ENCODE assay signal across 18 cellular contexts in genomic region chr5:21693591-21693990, GRCh38.
A peak's percentile ranks its signal among the peaks of the same experiment; 100 is the strongest.
DNase-seq lines count a peak whose midpoint lies in the region; ATAC-seq, FAIRE-seq and TF ChIP-seq lines count a peak whose summit lies in the region.
"Had no signal": no experiment of that assay in that cellular context is flagged by ENCODE, and none has a peak within 500 bp of the region (broad histone marks: within the 10 kb centered on the region; RNA-seq: fewer than 3 reads in every experiment).

No MANE protein-coding gene starts in this region.

- no peaks in the 10 kb centered on the region for H3K4me1 Mint-ChIP-seq in neural progenitor cell
- H3K4me1 Mint-ChIP-seq: CD4-positive, alpha-beta memory T cell; H9 had no signal

- no peak overlapping the region for H3K27ac Mint-ChIP-seq in neural progenitor cell
- H3K27ac Mint-ChIP-seq: CD4-positive, alpha-beta memory T cell; H9 had no signal

- peaks cover 5% of the 10 kb centered on the region for H3K9me3 Mint-ChIP-seq in neural progenitor cell

- peaks cover 36% of the 10 kb centered on the region for H3K4me1 ChIP-seq in PC-3 (ENCODE audit: insufficient read depth, low read length)
- peaks cover 26% of the 10 kb centered on the region for H3K4me1 ChIP-seq in foreskin keratinocyte
- H3K4me1 ChIP-seq in neural progenitor cell, result no peaks in the 10 kb centered on the region

- CTCF ChIA-PET in PC-3 (lab: Charles Lee), result no interaction called here

- peak; percentile 26 for FAIRE-seq in endometrium (lab: Jason Lieb, UNC)
- FAIRE-seq: G401.6, GM12892, H1 had no signal

- no peak overlapping the region for H3K9ac ChIP-seq in PC-3 (ENCODE audit: low read length)
- no peak overlapping the region for H3K9ac ChIP-seq in neural progenitor cell
- H3K9ac ChIP-seq: GM23248 had no signal

- no TSS peak for BruUV-seq in PC-3 (replicated peaks; lab: Mats Ljungman, UMichigan)

- H3K4me3 ChIP-seq in PC-3 (ENCODE audit: low read length) (no peak overlapping the region), neural progenitor cell (no peak overlapping the region)
- H3K4me3 ChIP-seq: GM23248 had no signal

- DNase-seq in PC-3 (peak; percentile 56), foreskin keratinocyte (no peak), left cardiac atrium (no peak), NCI-H146 (lab: John Stamatoyannopoulos, UW) (no peak), neural progenitor cell (ENCODE audit: low spot score) (no peak)
- DNase-seq: C1 segment of cervical spinal cord; Calu3; CD4-positive, alpha-beta memory T cell; COR-L47; DMS153; DND-41; GM23248; H9 had no signal

- no peaks in the 10 kb centered on the region for H3K27me3 Mint-ChIP-seq in neural progenitor cell (ENCODE audit: insufficient read depth, low read depth)
- H3K27me3 Mint-ChIP-seq: CD4-positive, alpha-beta memory T cell had no signal

- intact Hi-C loops in PC-3 (cut with micrococcal nuclease), result no loop called here
- intact Hi-C loops in left cardiac atrium (cut with DNase I), result no loop called here

- H2AFZ ChIP-seq in PC-3 (ENCODE audit: low read length), result no peak overlapping the region
- no peak overlapping the region for H2AFZ ChIP-seq in neural progenitor cell (replicated peaks)
- H2AFZ ChIP-seq: GM23248 had no signal

- H3K36me3 ChIP-seq in PC-3 (ENCODE audit: low read depth, low read length), result no peaks in the 10 kb centered on the region
- H3K36me3 ChIP-seq in neural progenitor cell, result no peaks in the 10 kb centered on the region

- H4K20me1 ChIP-seq in PC-3 (ENCODE audit: low read length), result no peaks in the 10 kb centered on the region
- no peaks in the 10 kb centered on the region for H4K20me1 ChIP-seq in neural progenitor cell (ENCODE audit: low read depth)

- H3K79me2 ChIP-seq in PC-3 (ENCODE audit: low read length) (no peaks in the 10 kb centered on the region), neural progenitor cell (ENCODE audit: low read depth) (no peaks in the 10 kb centered on the region)

- H3K27ac ChIP-seq in PC-3 (ENCODE audit: low read length) (no peak overlapping the region), foreskin keratinocyte (no peak overlapping the region), neural progenitor cell (no peak overlapping the region)
- H3K27ac ChIP-seq: GM23248 had no signal

- peak; percentile 44 for ATAC-seq in PC-3
- ATAC-seq in foreskin keratinocyte, result peak; percentile 41
- ATAC-seq in left cardiac atrium, result no peak
- ATAC-seq: HCT116 had no signal

- H3K27me3 ChIP-seq in PC-3 (ENCODE audit: low read length) (no peaks in the 10 kb centered on the region), foreskin keratinocyte (no peaks in the 10 kb centered on the region), neural progenitor cell (no peaks in the 10 kb centered on the region)

- H3K36me3 Mint-ChIP-seq in neural progenitor cell, result peaks cover 1% of the 10 kb centered on the region
- H3K36me3 Mint-ChIP-seq: CD4-positive, alpha-beta memory T cell had no signal

- POLR2A ChIA-PET in PC-3 (lab: Charles Lee; ENCODE audit: unreplicated experiment), result no interaction called here

- H3F3A ChIP-seq in PC-3 (ENCODE audit: low read length, unreplicated experiment) (peaks cover 8% of the 10 kb centered on the region), neural progenitor cell (ENCODE audit: low read depth) (no peaks in the 10 kb centered on the region)

- no peaks in the 10 kb centered on the region for H3K9me2 ChIP-seq in PC-3 (replicated peaks; ENCODE audit: low read length)

- peak overlapping the region; percentile 1; the same call in 1 of the 2 replicates for H3K4me2 ChIP-seq in PC-3 (ENCODE audit: low read length)
- no peak overlapping the region for H3K4me2 ChIP-seq in neural progenitor cell

- TF ChIP-seq CTCF in PC-3 (conservative IDR thresholded peaks at IDR 0.05; ENCODE audit: low read depth, low read length) (no peak), foreskin keratinocyte (conservative IDR thresholded peaks at IDR 0.05) (no peak), neural progenitor cell (IDR thresholded peaks at IDR 0.05) (no peak)

- no peak overlapping the region for H3K4me3 Mint-ChIP-seq in neural progenitor cell
- H3K4me3 Mint-ChIP-seq: CD4-positive, alpha-beta memory T cell; H9 had no signal

- peaks cover 3% of the 10 kb centered on the region; the same call in 1 of the 2 replicates for H3K9me3 ChIP-seq in PC-3 (ENCODE audit: low read length)
- H3K9me3 ChIP-seq in neural progenitor cell (ENCODE audit: low read depth), result no peaks in the 10 kb centered on the region

Comparison
In these comparisons a context has a peak if more than half of its experiments do, and no peak if none do; other contexts are left out.
1. ATAC-seq: peak in PC-3 (single experiment) and foreskin keratinocyte (single experiment); none in left cardiac atrium (0 of 2).